1 cellular context compared by ENCODE assay signal in the genomic region with DNA sequence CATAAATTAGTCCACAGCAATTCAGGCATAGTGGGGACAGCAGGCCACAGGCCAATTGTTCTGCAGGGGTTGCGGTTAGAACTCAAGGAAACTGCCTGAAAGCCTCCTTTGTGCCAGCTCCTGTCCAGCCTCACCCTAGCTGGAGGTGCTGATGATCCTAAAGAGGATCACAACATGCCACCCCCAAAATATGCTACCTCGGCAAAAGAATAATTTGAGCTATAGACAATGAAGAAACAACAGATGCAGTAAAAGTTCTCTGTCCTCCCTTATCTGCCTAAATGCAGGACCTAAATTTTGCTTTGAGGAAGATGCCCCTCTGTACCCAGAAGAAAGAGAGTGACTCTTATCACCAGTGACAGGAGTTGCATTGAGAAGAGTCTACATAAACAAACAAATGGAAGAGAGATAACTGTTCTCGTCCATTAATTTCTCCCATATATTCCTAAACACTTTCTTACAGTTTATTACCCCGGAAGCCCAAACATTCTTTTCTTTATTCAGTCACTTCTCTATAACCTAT.
TF ChIP-seq lines count a peak whose summit lies in the region.

No MANE protein-coding gene starts in this region.

TF ChIP-seq in K562, 482 proteins besides CTCF, POLR2A, EP300 and RAD21 (continued from another document and continues in another):
- TF ChIP-seq RERE (CRISPR knock-in tag; IDR thresholded peaks at IDR 0.05; ENCODE audit: borderline replicate concordance) (no peak), ZNF780A (CRISPR knock-in tag; IDR thresholded peaks at IDR 0.05) (no peak), ZNF717 (CRISPR knock-in tag; IDR thresholded peaks at IDR 0.05) (no peak), HDAC3 (IDR thresholded peaks at IDR 0.05; ENCODE audit: borderline replicate concordance, partially characterized antibody) (no peak), FOSL1 (tag; conservative IDR thresholded peaks at IDR 0.05) (no peak), ETS1 (conservative IDR thresholded peaks at IDR 0.05; ENCODE audit: control insufficient read depth, low read depth, low read length) (no peak), GABPA (tag; conservative IDR thresholded peaks at IDR 0.05; ENCODE audit: low read depth) (no peak), BCOR (IDR thresholded peaks at IDR 0.05) (no peak), NR2C1 (IDR thresholded peaks at IDR 0.05) (no peak), NR2C1 (tag; IDR thresholded peaks at IDR 0.05) (no peak), SMARCE1 (IDR thresholded peaks at IDR 0.05) (0 out of 2 replicates have a peak, but pooled peaks have one; percentile 19), TBP (optimal IDR thresholded peaks at IDR 0.05; ENCODE audit: low read depth, low read length) (no peak), ZNF146 (CRISPR knock-in tag; IDR thresholded peaks at IDR 0.05; ENCODE audit: unreplicated experiment) (no peak), C11orf30 (IDR thresholded peaks at IDR 0.05; ENCODE audit: low read depth) (peak; percentile 61; the same call in 1 of the 2 replicates), CBFA2T2 (conservative IDR thresholded peaks at IDR 0.05) (peak; percentile 83), ARID1B (IDR thresholded peaks at IDR 0.05) (peak; percentile 89), SMAD3 (CRISPR knock-in tag; conservative IDR thresholded peaks at IDR 0.05) (no peak), TCFL5 (CRISPR knock-in tag; conservative IDR thresholded peaks at IDR 0.05) (no peak), KDM1A (IDR thresholded peaks at IDR 0.05) (peak in 1 of 2 experiments; percentile 51; a peak in 2 of 4 replicates), PML (IDR thresholded peaks at IDR 0.05; ENCODE audit: low read length) (0 out of 2 replicates have a peak, but pooled peaks have one; percentile 26), ZNF75A (CRISPR knock-in tag; IDR thresholded peaks at IDR 0.05) (no peak), THAP7 (CRISPR knock-in tag; IDR thresholded peaks at IDR 0.05) (no peak), ZNF133 (CRISPR knock-in tag; IDR thresholded peaks at IDR 0.05) (no peak), POLR2B (IDR thresholded peaks at IDR 0.05; ENCODE audit: low read depth, partially characterized antibody) (no peak), NCOA4 (IDR thresholded peaks at IDR 0.05; ENCODE audit: partially characterized antibody) (no peak), HSF4 (CRISPR knock-in tag; IDR thresholded peaks at IDR 0.05; ENCODE audit: borderline replicate concordance) (no peak), HMGXB4 (CRISPR knock-in tag; IDR thresholded peaks at IDR 0.05) (no peak), TCF7L2 (IDR thresholded peaks at IDR 0.05; ENCODE audit: low read depth, low read length) (no peak), MAFK (IDR thresholded peaks at IDR 0.05; ENCODE audit: low read length) (0 out of 2 replicates have a peak, but pooled peaks have one; percentile 7), CREB3L1 (IDR thresholded peaks at IDR 0.05; ENCODE audit: borderline replicate concordance, low read depth) (no peak), TEAD4 (IDR thresholded peaks at IDR 0.05; ENCODE audit: low read length) (peak; percentile 78), TEAD4 (CRISPR knock-in tag; IDR thresholded peaks at IDR 0.05; ENCODE audit: borderline replicate concordance) (no peak), POU5F1 (IDR thresholded peaks at IDR 0.05; ENCODE audit: borderline replicate concordance, low read depth, low read length, partially characterized antibody) (no peak), PBX2 (CRISPR knock-in tag; IDR thresholded peaks at IDR 0.05; ENCODE audit: low read depth) (no peak), PBX2 (tag; conservative IDR thresholded peaks at IDR 0.05; ENCODE audit: low read depth) (no peak), DPF2 (IDR thresholded peaks at IDR 0.05) (peak; percentile 52; the same call in 1 of the 2 replicates), ZNF76 (CRISPR knock-in tag; IDR thresholded peaks at IDR 0.05; ENCODE audit: borderline replicate concordance) (no peak), TRIM24 (IDR thresholded peaks at IDR 0.05) (peak in 1 of 2 experiments; percentile 41; a peak in 1 of 4 replicates), MYNN (IDR thresholded peaks at IDR 0.05) (peak; percentile 43; the same call in 1 of the 2 replicates), MYNN (CRISPR knock-in tag; IDR thresholded peaks at IDR 0.05) (no peak), SNIP1 (IDR thresholded peaks at IDR 0.05; ENCODE audit: low read depth) (no peak), TAL1 (IDR thresholded peaks at IDR 0.05) (peak; percentile 87)
- TF ChIP-seq, protein P1, sequence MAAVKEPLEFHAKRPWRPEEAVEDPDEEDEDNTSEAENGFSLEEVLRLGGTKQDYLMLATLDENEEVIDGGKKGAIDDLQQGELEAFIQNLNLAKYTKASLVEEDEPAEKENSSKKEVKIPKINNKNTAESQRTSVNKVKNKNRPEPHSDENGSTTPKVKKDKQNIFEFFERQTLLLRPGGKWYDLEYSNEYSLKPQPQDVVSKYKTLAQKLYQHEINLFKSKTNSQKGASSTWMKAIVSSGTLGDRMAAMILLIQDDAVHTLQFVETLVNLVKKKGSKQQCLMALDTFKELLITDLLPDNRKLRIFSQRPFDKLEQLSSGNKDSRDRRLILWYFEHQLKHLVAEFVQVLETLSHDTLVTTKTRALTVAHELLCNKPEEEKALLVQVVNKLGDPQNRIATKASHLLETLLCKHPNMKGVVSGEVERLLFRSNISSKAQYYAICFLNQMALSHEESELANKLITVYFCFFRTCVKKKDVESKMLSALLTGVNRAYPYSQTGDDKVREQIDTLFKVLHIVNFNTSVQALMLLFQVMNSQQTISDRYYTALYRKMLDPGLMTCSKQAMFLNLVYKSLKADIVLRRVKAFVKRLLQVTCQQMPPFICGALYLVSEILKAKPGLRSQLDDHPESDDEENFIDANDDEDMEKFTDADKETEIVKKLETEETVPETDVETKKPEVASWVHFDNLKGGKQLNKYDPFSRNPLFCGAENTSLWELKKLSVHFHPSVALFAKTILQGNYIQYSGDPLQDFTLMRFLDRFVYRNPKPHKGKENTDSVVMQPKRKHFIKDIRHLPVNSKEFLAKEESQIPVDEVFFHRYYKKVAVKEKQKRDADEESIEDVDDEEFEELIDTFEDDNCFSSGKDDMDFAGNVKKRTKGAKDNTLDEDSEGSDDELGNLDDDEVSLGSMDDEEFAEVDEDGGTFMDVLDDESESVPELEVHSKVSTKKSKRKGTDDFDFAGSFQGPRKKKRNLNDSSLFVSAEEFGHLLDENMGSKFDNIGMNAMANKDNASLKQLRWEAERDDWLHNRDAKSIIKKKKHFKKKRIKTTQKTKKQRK (IDR thresholded peaks at IDR 0.05; ENCODE audit: borderline replicate concordance, low read depth, low read length), result no peak
- TF ChIP-seq, protein P2, sequence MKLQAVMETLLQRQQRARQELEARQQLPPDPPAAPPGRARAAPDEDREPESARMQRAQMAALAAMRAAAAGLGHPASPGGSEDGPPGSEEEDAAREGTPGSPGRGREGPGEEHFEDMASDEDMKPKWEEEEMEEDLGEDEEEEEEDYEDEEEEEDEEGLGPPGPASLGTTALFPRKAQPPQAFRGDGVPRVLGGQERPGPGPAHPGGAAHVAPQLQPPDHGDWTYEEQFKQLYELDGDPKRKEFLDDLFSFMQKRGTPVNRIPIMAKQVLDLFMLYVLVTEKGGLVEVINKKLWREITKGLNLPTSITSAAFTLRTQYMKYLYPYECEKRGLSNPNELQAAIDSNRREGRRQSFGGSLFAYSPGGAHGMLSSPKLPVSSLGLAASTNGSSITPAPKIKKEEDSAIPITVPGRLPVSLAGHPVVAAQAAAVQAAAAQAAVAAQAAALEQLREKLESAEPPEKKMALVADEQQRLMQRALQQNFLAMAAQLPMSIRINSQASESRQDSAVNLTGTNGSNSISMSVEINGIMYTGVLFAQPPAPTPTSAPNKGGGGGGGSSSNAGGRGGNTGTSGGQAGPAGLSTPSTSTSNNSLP (IDR thresholded peaks at IDR 0.05; ENCODE audit: borderline replicate concordance, low read depth, low read length), result no peak
